ENCODE assay signal across 26 cellular contexts in the genomic region with DNA sequence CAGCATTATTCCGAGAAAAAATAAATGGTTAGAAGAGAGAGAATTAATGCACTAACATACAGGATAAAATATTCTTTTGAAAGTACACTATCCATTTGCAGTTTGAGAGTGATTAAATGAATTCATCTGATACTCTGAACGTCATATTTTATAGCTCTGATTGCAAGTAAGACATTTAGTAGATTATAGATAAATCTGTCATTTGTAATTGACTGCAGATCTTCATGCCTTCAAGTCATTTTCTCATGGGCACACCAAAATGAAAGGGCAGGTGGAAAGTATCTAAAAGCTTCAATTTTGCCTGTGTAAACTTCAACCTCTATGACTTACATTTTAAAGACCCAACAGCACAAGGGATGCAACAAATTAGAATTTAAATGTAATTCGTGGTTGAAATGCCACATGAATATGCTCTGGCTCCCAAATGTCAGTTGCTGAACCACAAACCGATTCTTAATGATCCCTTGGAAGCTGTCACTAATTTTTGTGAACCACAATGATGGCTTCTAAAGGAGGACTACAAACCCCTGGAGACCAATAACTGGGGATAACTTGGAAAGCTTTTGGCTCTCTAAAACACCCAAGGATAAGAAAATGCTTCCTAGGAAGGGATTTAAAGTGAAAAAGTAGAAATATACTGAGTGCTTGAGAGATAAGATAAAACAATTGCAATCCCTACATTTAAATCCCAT. TPM values are rescaled to one million over a fixed set of nuclear protein-coding genes. Genes with fewer than 3 reads are reported as not detected.
DNase-seq lines count a peak whose midpoint lies in the region; ATAC-seq and TF ChIP-seq lines count a peak whose summit lies in the region.
"Had no signal": no experiment of that assay in that cellular context is flagged by ENCODE, and none has a peak within 500 bp of the region (broad histone marks: within the 10 kb centered on the region; RNA-seq: fewer than 3 reads in every experiment).

No MANE protein-coding gene starts in this region.

- H3K4me3 ChIP-seq in right atrium auricular region (peak overlapping the region; percentile 23), astrocyte of the spinal cord (ENCODE audit: low read depth, low read length) (no peak overlapping the region)
- H3K4me3 ChIP-seq: vagina had no signal

- TF ChIP-seq CTCF in right atrium auricular region (IDR thresholded peaks at IDR 0.05) = no peak
- no peak for TF ChIP-seq CTCF in astrocyte of the spinal cord (IDR thresholded peaks at IDR 0.05; ENCODE audit: low read depth, low read length)

- intact Hi-C loops in Right ventricle myocardium inferior (cut with DNase I) = no loop called here

- no peaks in the 10 kb centered on the region for H3K27me3 ChIP-seq in right atrium auricular region
- H3K27me3 ChIP-seq: vagina had no signal

- in situ Hi-C loops in astrocyte of the spinal cord (cut with HindIII; ENCODE audit: low sequenced_read_pairs) = no loop called here

- H3K27ac ChIP-seq in right atrium auricular region = peak overlapping the region in 1 of 2 donors; percentile 68
- H3K27ac ChIP-seq: RWPE1, vagina had no signal

- DNase-seq in right atrium auricular region (ENCODE audit: low spot score) (no peak), Right ventricle myocardium inferior (ENCODE audit: missing footprints) (no peak), MV-4-11 (lab: John Stamatoyannopoulos, UW) (peak; percentile 20), astrocyte of the spinal cord (ENCODE audit: low read depth, low spot score) (peak; percentile 48), AG08396 (ENCODE audit: low spot score) (no peak), COLO668 (lab: John Stamatoyannopoulos, UW; ENCODE audit: unreplicated experiment) (no peak), RPMI8226 (no peak)
- DNase-seq: activated CD8-positive, alpha-beta memory T cell treated with anti-CD3 and anti-CD28 coated beads, Interleukin-2, amount 50 U/mL, for 4 hours; anterior cingulate cortex; CD4-positive, alpha-beta T cell; GF-D8; HFFc6; left colon; naive thymus-derived CD8-positive, alpha-beta T cell; NCI-H146; NCI-H2171 treated with DMSO at 0.1 percent for 48 hours; NCI-H524; stimulated activated CD4-positive, alpha-beta T cell treated with anti-CD3 and anti-CD28 coated beads, Interleukin-12 subunit alpha, Interleukin-12 subunit beta, amount 100 ng/mL, for 4 hours; stimulated activated CD4-positive, alpha-beta T cell treated with anti-CD3 and anti-CD28 coated beads, Interleukin-4, amount 100 ng/mL, for 24 hours; stimulated activated naive CD4-positive, alpha-beta T cell; T1000 had no signal

- ATAC-seq in Right ventricle myocardium inferior (no peak), HG03196 (IDR thresholded peaks at IDR 0.05; ENCODE audit: unreplicated experiment) (no peak)
- ATAC-seq: activated T-helper 17 cell treated with anti-CD3 and anti-CD28 coated beads, Interleukin-2, amount 50 U/mL, for 72 hours; left colon; naive thymus-derived CD8-positive, alpha-beta T cell; WTC11 had no signal

- no peaks in the 10 kb centered on the region for H3K36me3 ChIP-seq in right atrium auricular region
- H3K36me3 ChIP-seq: vagina had no signal

- H3K4me1 ChIP-seq in right atrium auricular region = no peaks in the 10 kb centered on the region
- H3K4me1 ChIP-seq: vagina had no signal

- no peaks in the 10 kb centered on the region for H3K9me3 ChIP-seq in right atrium auricular region
- H3K9me3 ChIP-seq: vagina had no signal

RNA-seq across cellular contexts. Expression of gene TYRP1, which starts 3.9 kb away (rescaled TPM):
- total RNA-seq in right atrium auricular region = 10 to 100 TPM; 25.1 to 35.6 TPM
- 57.4 TPM for total RNA-seq in Right ventricle myocardium inferior
- total RNA-seq: activated T-helper 17 cell treated with anti-CD3 and anti-CD28 coated beads, Interleukin-2, amount 50 U/mL, for 72 hours; CD4-positive, alpha-beta T cell; HFFc6; naive thymus-derived CD8-positive, alpha-beta T cell; vagina had no signal

Comparison
In these comparisons a context has a peak if more than half of its experiments do, and no peak if none do; other contexts are left out.
1. DNase-seq: peak in MV-4-11 (single experiment) and astrocyte of the spinal cord (single experiment); none in right atrium auricular region (single experiment), Right ventricle myocardium inferior (single experiment), AG08396 (single experiment), COLO668 (single experiment) and RPMI8226 (single experiment).